ENCODE assay signal across 9 cellular contexts in genomic region chr15:47718474-47719440, GRCh38. TPM values are rescaled to one million over a fixed set of nuclear protein-coding genes. Genes with fewer than 3 reads are reported as not detected.
DNase-seq lines count a peak whose midpoint lies in the region; ATAC-seq and TF ChIP-seq lines count a peak whose summit lies in the region.
"Had no signal": no experiment of that assay in that cellular context is flagged by ENCODE, and none has a peak within 500 bp of the region (broad histone marks: within the 10 kb centered on the region; RNA-seq: fewer than 3 reads in every experiment).

No MANE protein-coding gene starts in this region.

- ATAC-seq in HG03097 (IDR thresholded peaks at IDR 0.05; ENCODE audit: low FRiP score, unreplicated experiment) (no peak), GM19463 (IDR thresholded peaks at IDR 0.05; ENCODE audit: unreplicated experiment) (no peak), HG03378 (IDR thresholded peaks at IDR 0.05; ENCODE audit: unreplicated experiment) (no peak)

- no peak for DNase-seq in AG09309 (ENCODE audit: low read depth)
- DNase-seq in NCI-H82 treated with DMSO at 0.1 percent for 48 hours (lab: John Stamatoyannopoulos, UW; ENCODE audit: unreplicated experiment): peak; percentile 62
- DNase-seq in fibroblast of villous mesenchyme (ENCODE audit: low read depth): peak; percentile 48
- DNase-seq in neural progenitor cell (ENCODE audit: low spot score): peak; percentile 59
- DNase-seq in activated CD4-positive, alpha-beta T cell treated with anti-CD3 and anti-CD28 coated beads for 1 hour: no peak

- peak overlapping the region; percentile 61 for H3K4me3 ChIP-seq in AG09309 (ENCODE audit: control insufficient read depth, low read depth, low read length)
- H3K4me3 ChIP-seq in fibroblast of villous mesenchyme (ENCODE audit: low read depth, low read length): peak overlapping the region; percentile 82
- H3K4me3 ChIP-seq in neural progenitor cell: peak overlapping the region; percentile 82
- H3K4me3 ChIP-seq: SK-N-MC had no signal

- H3K36me3 Mint-ChIP-seq in neural progenitor cell: peaks cover 3% of the 10 kb centered on the region

- H3K27me3 ChIP-seq in neural progenitor cell: peaks cover 14% of the 10 kb centered on the region

- H3K9ac ChIP-seq in neural progenitor cell: no peak overlapping the region

- peak overlapping the region; percentile 84 for H2AFZ ChIP-seq in neural progenitor cell (replicated peaks)

- H3K4me2 ChIP-seq in neural progenitor cell: peak overlapping the region; percentile 95

- peaks cover 44% of the 10 kb centered on the region for H3K4me1 ChIP-seq in neural progenitor cell

- H3K79me2 ChIP-seq in neural progenitor cell (ENCODE audit: low read depth): peaks cover 41% of the 10 kb centered on the region

- peak overlapping the region; percentile 98 for H3K4me3 Mint-ChIP-seq in neural progenitor cell

- no peak overlapping the region for H3K27ac ChIP-seq in neural progenitor cell
- H3K27ac ChIP-seq: SK-N-MC had no signal

- H3K27ac Mint-ChIP-seq in neural progenitor cell: peak overlapping the region; percentile 61

- H3K9me3 ChIP-seq in neural progenitor cell (ENCODE audit: low read depth): no peaks in the 10 kb centered on the region

- H3F3A ChIP-seq in neural progenitor cell (ENCODE audit: low read depth): peaks cover 44% of the 10 kb centered on the region

- TF ChIP-seq CTCF in AG09309 (IDR thresholded peaks at IDR 0.05; ENCODE audit: control insufficient read depth, insufficient read depth, low read depth, low read length, missing control alignments): no peak
- no peak for TF ChIP-seq CTCF in fibroblast of villous mesenchyme (IDR thresholded peaks at IDR 0.05; ENCODE audit: insufficient read depth, low read depth, low read length)
- TF ChIP-seq CTCF in neural progenitor cell (IDR thresholded peaks at IDR 0.05): no peak

- H3K36me3 ChIP-seq in neural progenitor cell: no peaks in the 10 kb centered on the region

- H3K27me3 Mint-ChIP-seq in neural progenitor cell (ENCODE audit: insufficient read depth, low read depth): peaks cover 4% of the 10 kb centered on the region

- peaks cover 6% of the 10 kb centered on the region for H4K20me1 ChIP-seq in neural progenitor cell (ENCODE audit: low read depth)

- peaks cover 43% of the 10 kb centered on the region for H3K4me1 Mint-ChIP-seq in neural progenitor cell

- peaks cover 2% of the 10 kb centered on the region for H3K9me3 Mint-ChIP-seq in neural progenitor cell

RNA-seq across cellular contexts. Expression of gene SEMA6D, which starts 1.5 kb away (rescaled TPM):
- total RNA-seq in fibroblast of villous mesenchyme (3.0 and 17.4 TPM in 2 replicates), neural progenitor cell (ENCODE audit: low replicate concordance) (12.5 and 23.5 TPM in 2 replicates)

Comparison
In these comparisons a context has a peak if more than half of its experiments do, and no peak if none do; other contexts are left out.
1. DNase-seq: peak in NCI-H82 treated with DMSO at 0.1 percent for 48 hours (single experiment), fibroblast of villous mesenchyme (single experiment) and neural progenitor cell (single experiment); none in AG09309 (single experiment) and activated CD4-positive, alpha-beta T cell treated with anti-CD3 and anti-CD28 coated beads for 1 hour (single experiment).
2. Peak in every context shown above with its lines, with median percentiles within 50 percentile points of each other: H3K4me3 ChIP-seq.